Comparison of ENCODE assay signal across 25 cellular contexts in genomic region chr3:57292895-57293526, GRCh38. TPM values are rescaled to one million over a fixed set of nuclear protein-coding genes. Genes with fewer than 3 reads are reported as not detected.
DNase-seq lines count a peak whose midpoint lies in the region; ATAC-seq, FAIRE-seq and TF ChIP-seq lines count a peak whose summit lies in the region.
"Had no signal": no experiment of that assay in that cellular context is flagged by ENCODE, and none has a peak within 500 bp of the region (broad histone marks: within the 10 kb centered on the region; RNA-seq: fewer than 3 reads in every experiment).

No MANE protein-coding gene starts in this region.

- 87 to 95% (median 89%) methylated on average over 4 of the region's 4 CpGs for WGBS in heart left ventricle, 4 donors
- WGBS in right cardiac atrium = 95% methylated on average over 4 of the region's 4 CpGs
- 6% methylated on average over 4 of the region's 4 CpGs for WGBS in K562 (ENCODE audit: insufficient coverage, low coverage, missing lambda C conversion rate)
- WGBS in psoas muscle, 3 donors = 51 to 86% (median 55%) methylated on average over 4 of the region's 4 CpGs

- CTCF ChIA-PET in K562 (lab: Yijun Ruan, JAX; ENCODE audit: low intra/inter-chr PET ratio) = no interaction called here

- in situ Hi-C loops in K562 (cut with MboI) = no loop called here

- H4K20me1 ChIP-seq in K562 (replicated peaks; ENCODE audit: control insufficient read depth, insufficient read depth, low read length) = no peaks in the 10 kb centered on the region
- H4K20me1 ChIP-seq: BLaER1 had no signal

- TF ChIP-seq EP300 in K562 (IDR thresholded peaks at IDR 0.05; ENCODE audit: low read length) = no peak

- TF ChIP-seq RAD21 in K562 (CRISPR knock-in tag; conservative IDR thresholded peaks at IDR 0.05 in 1 of 2, IDR thresholded peaks at IDR 0.05 in 1 of 2) = no peak

- H3K27ac ChIP-seq in heart left ventricle (peak overlapping the region in 7 of 12 donors; percentile 2 to 74 (median 61)), right cardiac atrium (ENCODE audit: low read length) (no peak overlapping the region), K562 (ENCODE audit: extremely low read depth, low read depth, low read length) (no peak overlapping the region), psoas muscle (peak overlapping the region; percentile 80), skeletal muscle tissue (ENCODE audit: low read depth, low read length) (peak overlapping the region; percentile 75)
- H3K27ac ChIP-seq: 22Rv1, BLaER1 had no signal

- TF ChIP-seq POLR2A in heart left ventricle (IDR thresholded peaks at IDR 0.05) = no peak
- no peak for TF ChIP-seq POLR2A in K562 (conservative IDR thresholded peaks at IDR 0.05)

- POLR2A ChIA-PET in K562 (lab: Yijun Ruan, JAX) = interaction anchor here (0.6 kb wide), 1 partner anchor 9 kb away, joined by 3 read pairs; no protein-coding TSS in a partner anchor

- no peaks in the 10 kb centered on the region for H3K79me2 ChIP-seq in K562 (ENCODE audit: control insufficient read depth, insufficient read depth, low read length)

- H3K9ac ChIP-seq in K562 (ENCODE audit: insufficient read depth in 1 of 2, low read depth in 2 of 2, low read length in 2 of 2) (no peak overlapping the region), skeletal muscle tissue (ENCODE audit: low read depth in 1 of 3, low read length in 3 of 3) (peak overlapping the region in 2 of 3 donors; percentile 35 to 81)
- H3K9ac ChIP-seq: BLaER1 had no signal

- H3K4me3 ChIP-seq in heart left ventricle (peak overlapping the region in 5 of 12 donors; percentile 29 to 52 (median 36)), right cardiac atrium (ENCODE audit: low read length) (no peak overlapping the region), K562 (no peak overlapping the region), psoas muscle (peak overlapping the region; percentile 54), skeletal muscle tissue (ENCODE audit: low read length in 3 of 3) (peak overlapping the region; percentile 16 to 63 (median 29))
- H3K4me3 ChIP-seq: BLaER1 had no signal

- no TSS peak for BruUV-seq in K562 (replicated peaks; lab: Mats Ljungman, UMichigan)

- H3K9me1 ChIP-seq in K562 (ENCODE audit: control insufficient read depth, insufficient read depth, low read length) = no peaks in the 10 kb centered on the region

- no peak for FAIRE-seq in K562 (lab: Jason Lieb, UNC)
- no peak for FAIRE-seq in GM19239 (lab: Jason Lieb, UNC)
- FAIRE-seq: A204.1, D721Med, GM12891 had no signal

- H3K36me3 ChIP-seq in heart left ventricle = peaks cover 0 to 7% (median 0%) of the 10 kb centered on the region in 9 donors
- no peaks in the 10 kb centered on the region for H3K36me3 ChIP-seq in K562 (ENCODE audit: control insufficient read depth, insufficient read depth, low read length)
- H3K36me3 ChIP-seq in psoas muscle (ENCODE audit: insufficient read depth in 1 of 2, low read depth in 1 of 2) = no peaks in the 10 kb centered on the region
- peaks cover 3 to 9% (median 3%) of the 10 kb centered on the region in 3 donors for H3K36me3 ChIP-seq in skeletal muscle tissue (ENCODE audit: control insufficient read depth in 3 of 3, insufficient read depth in 3 of 3, low read length in 3 of 3)
- H3K36me3 ChIP-seq: BE2C, BLaER1 had no signal

- TF ChIP-seq CTCF in heart left ventricle (IDR thresholded peaks at IDR 0.05) (no peak), K562 (IDR thresholded peaks at IDR 0.05 in 2 of 3, conservative IDR thresholded peaks at IDR 0.05 in 1 of 3; ENCODE audit: insufficient read depth in 2 of 3, low read depth in 1 of 3, low read length in 3 of 3) (no peak), psoas muscle (IDR thresholded peaks at IDR 0.05) (no peak), GM20000 (IDR thresholded peaks at IDR 0.05; ENCODE audit: extremely low read depth, missing control alignments) (no peak)

- H3K4me1 ChIP-seq in heart left ventricle (peaks cover 0 to 16% (median 0%) of the 10 kb centered on the region in 12 donors), right cardiac atrium (ENCODE audit: control insufficient read depth, insufficient read depth, low read length) (no peaks in the 10 kb centered on the region), K562 (replicated peaks in 1 of 2; ENCODE audit: control insufficient read depth in 2 of 2, insufficient read depth in 2 of 2, low read length in 2 of 2) (no peaks in the 10 kb centered on the region), psoas muscle (peaks cover 7% of the 10 kb centered on the region), skeletal muscle tissue (ENCODE audit: control insufficient read depth in 3 of 3, insufficient read depth in 3 of 3, low read length in 3 of 3) (no peaks in the 10 kb centered on the region)
- H3K4me1 ChIP-seq: BE2C, Caco-2 had no signal

- no peaks in the 10 kb centered on the region for H3K27me3 ChIP-seq in heart left ventricle
- H3K27me3 ChIP-seq in right cardiac atrium (ENCODE audit: control insufficient read depth, insufficient read depth) = no peaks in the 10 kb centered on the region
- H3K27me3 ChIP-seq in K562 (ENCODE audit: control insufficient read depth in 2 of 2, insufficient read depth in 2 of 2, low read length in 2 of 2) = no peaks in the 10 kb centered on the region
- H3K27me3 ChIP-seq in psoas muscle (ENCODE audit: insufficient read depth in 3 of 3, low read length in 2 of 3) = no peaks in the 10 kb centered on the region
- H3K27me3 ChIP-seq in skeletal muscle tissue (ENCODE audit: control insufficient read depth in 3 of 3, insufficient read depth in 3 of 3, low read length in 3 of 3) = no peaks in the 10 kb centered on the region
- H3K27me3 ChIP-seq: BE2C, BLaER1 had no signal

- DNase-seq in heart left ventricle = no peak
- no peak for DNase-seq in right cardiac atrium
- DNase-seq in K562 (ENCODE audit: extremely low read depth in 1 of 4, low spot score in 3 of 4) = no peak
- no peak for DNase-seq in psoas muscle
- DNase-seq in GM19239 (ENCODE audit: insufficient read length, low spot score) = no peak
- DNase-seq in GM20000 (ENCODE audit: low spot score) = no peak
- DNase-seq: ACHN; BE2C; C1 segment of cervical spinal cord; Caco-2; Calu3; CD4-positive, alpha-beta memory T cell; CD4-positive, CD25-positive, alpha-beta regulatory T cell; CD8-positive, alpha-beta memory T cell; DMS79 treated with DMSO at 0.1 percent for 48 hours; GF-D8 had no signal

- H3K9me3 ChIP-seq in heart left ventricle (no peaks in the 10 kb centered on the region), right cardiac atrium (ENCODE audit: control insufficient read depth, low read length) (no peaks in the 10 kb centered on the region), K562 (replicated peaks; ENCODE audit: control insufficient read depth, insufficient read depth, low read depth, low read length) (no peaks in the 10 kb centered on the region), psoas muscle (no peaks in the 10 kb centered on the region), skeletal muscle tissue (ENCODE audit: control insufficient read depth in 3 of 3, low read length in 3 of 3) (no peaks in the 10 kb centered on the region)
- H3K9me3 ChIP-seq: BE2C, BLaER1, Caco-2 had no signal

- no peak overlapping the region for H2AFZ ChIP-seq in K562 (ENCODE audit: low read depth, low read length)

- H3K4me2 ChIP-seq in K562 (ENCODE audit: insufficient read depth, low read length) = no peak overlapping the region
- H3K4me2 ChIP-seq: BLaER1 had no signal

- peak in 1 of 4 donors; percentile 3 for ATAC-seq in heart left ventricle
- ATAC-seq in right cardiac atrium = no peak
- ATAC-seq in K562 = no peak
- ATAC-seq in psoas muscle = peak in 2 of 4 donors; percentile 30 to 56

- intact Hi-C loops in heart left ventricle (cut with DNase I) = no loop called here
- intact Hi-C loops in right cardiac atrium (cut with DNase I) = no loop called here
- intact Hi-C loops in K562 (cut with micrococcal nuclease) = no loop called here
- intact Hi-C loops in psoas muscle (cut with DNase I) = no loop called here

TF ChIP-seq in K562, 482 proteins besides CTCF, POLR2A, EP300 and RAD21:
- TF ChIP-seq ZNF347 (CRISPR knock-in tag; IDR thresholded peaks at IDR 0.05; ENCODE audit: low read depth) = no peak
- TF ChIP-seq CBX8 (IDR thresholded peaks at IDR 0.05; ENCODE audit: borderline replicate concordance, extremely low read depth, low read depth, low read length, poor library complexity, severe bottlenecking) = peak; percentile 50

RNA-seq across cellular contexts. Expression of gene ASB14, which starts 0.5 kb away (rescaled TPM):
- total RNA-seq in heart left ventricle = 10 to 100 TPM in 4 of 9 donors, 1 to 10 TPM in 5; 1.3 to 29.2 (median 7.2) TPM
- 1 to 10 TPM in 1 of 2 donors, under 1 TPM in 1; 0.01 to 3.6 TPM for polyA plus RNA-seq in heart left ventricle
- 1 to 10 TPM in 2 of 4 donors, under 1 TPM in 1, not detected in 1; 0.26 to 1.8 (median 1.3) TPM for total RNA-seq in right cardiac atrium
- 0.57 TPM for polyA plus RNA-seq in right cardiac atrium
- total RNA-seq in K562 (2011; cell fraction: chromatin; rRNA removed; ENCODE audit: low replicate concordance) = not detected in 2 replicates
- total RNA-seq in K562 (2011; cell fraction: nucleolus; rRNA removed) = not detected in 2 replicates
- total RNA-seq in K562 (2011; cell fraction: nucleoplasm; rRNA removed) = not detected in 2 replicates
- 0.04 TPM in 1 of 2 replicates, not detected in the other for total RNA-seq in K562 (2014; rRNA removed)
- total RNA-seq in K562 (2014; rRNA removed; fragmentation: Illumina TruSeq; extraction: Trizol) = not detected in 2 replicates
- not detected in 2 replicates for total RNA-seq in K562 (2015; rRNA removed; fragmentation: Illumina TruSeq; extraction: Trizol)
- not detected in 2 replicates for total RNA-seq in K562 (2021)
- 0.03 TPM in 1 of 2 replicates, not detected in the other for polyA plus RNA-seq in K562 (2011; rRNA removed)
- not detected in 2 replicates for polyA plus RNA-seq in K562 (2011; cell fraction: cytosol; rRNA removed)
- not detected in 2 replicates for polyA plus RNA-seq in K562 (2011; cell fraction: nucleus; rRNA removed)
- 0.13 and 0.21 TPM in 2 replicates for polyA plus RNA-seq in K562 (2012)
- polyA plus RNA-seq in K562 (2014; fragmentation: Illumina TruSeq; extraction: Trizol) = not detected in 2 replicates
- under 1 TPM; 0.01 to 0.07 TPM for polyA plus RNA-seq in K562 (2014; fragmentation: Nextera tagmentation; extraction: Ambion mirVana)
- not detected in 2 replicates for polyA plus RNA-seq in K562 (2014; rRNA removed)
- polyA minus RNA-seq in K562 (2011; rRNA and poly(A)+ RNA removed) = not detected in 2 replicates
- polyA minus RNA-seq in K562 (2011; cell fraction: cytosol; rRNA and poly(A)+ RNA removed) = not detected in 2 replicates
- polyA minus RNA-seq in K562 (2011; cell fraction: nucleus; rRNA and poly(A)+ RNA removed) = not detected in 2 replicates
- total RNA-seq in psoas muscle = 10 to 100 TPM in 1 of 4 donors, 1 to 10 TPM in 2, under 1 TPM in 1; 0.76 to 10.2 (median 5.7) TPM
- polyA plus RNA-seq in psoas muscle = 1 to 10 TPM in 1 of 3 donors, under 1 TPM in 2; 0.05 to 2.6 (median 0.75) TPM
- total RNA-seq in skeletal muscle tissue = not detected
- total RNA-seq: A673; Caco-2; CD4-positive, alpha-beta memory T cell; CD4-positive, CD25-positive, alpha-beta regulatory T cell; CD8-positive, alpha-beta memory T cell had no signal
- polyA plus RNA-seq: AG04450, CD14-positive monocyte had no signal

Comparison
In these comparisons a context has a peak if more than half of its experiments do, and no peak if none do; other contexts are left out.
1. H3K27ac ChIP-seq: peak in heart left ventricle (7 of 12), psoas muscle (single experiment) and skeletal muscle tissue (single experiment); none in right cardiac atrium (single experiment) and K562 (single experiment).
2. H3K4me3 ChIP-seq: peak in psoas muscle (single experiment) and skeletal muscle tissue (3 of 3); none in right cardiac atrium (single experiment) and K562 (single experiment).
3. H3K9ac ChIP-seq: peak in skeletal muscle tissue (2 of 3); none in K562 (0 of 2).